ENCODE assay signal across 1 cellular context in the genomic region with DNA sequence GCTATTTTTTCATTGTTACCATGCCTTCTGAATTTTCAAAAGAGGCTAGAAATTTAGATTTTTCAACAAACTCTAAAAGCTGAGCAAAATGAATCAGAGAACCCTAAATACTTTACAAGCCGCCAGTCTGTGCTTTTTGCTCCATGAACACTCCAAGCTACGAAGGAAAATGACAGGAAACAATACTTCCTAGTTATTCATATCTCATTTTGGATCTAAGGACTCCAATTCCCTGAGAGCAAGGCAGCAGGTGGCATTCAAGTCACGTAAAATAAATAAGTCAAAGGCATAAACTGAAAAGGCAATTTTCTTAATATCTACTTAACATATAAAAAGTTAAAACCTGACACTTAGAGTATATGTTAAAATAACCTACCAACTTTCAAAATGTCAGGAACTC.
TF ChIP-seq lines count a peak whose summit lies in the region.

No MANE protein-coding gene starts in this region.

TF ChIP-seq in endothelial cell of umbilical vein, 7 proteins besides CTCF, POLR2A, EP300 and RAD21:
- TF ChIP-seq, protein P1, sequence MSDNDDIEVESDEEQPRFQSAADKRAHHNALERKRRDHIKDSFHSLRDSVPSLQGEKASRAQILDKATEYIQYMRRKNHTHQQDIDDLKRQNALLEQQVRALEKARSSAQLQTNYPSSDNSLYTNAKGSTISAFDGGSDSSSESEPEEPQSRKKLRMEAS (IDR thresholded peaks at IDR 0.05; ENCODE audit: insufficient read depth, insufficient read length) = no peak
- peak; percentile 85 for TF ChIP-seq GATA2 (IDR thresholded peaks at IDR 0.05; ENCODE audit: insufficient read depth, insufficient read length, low read depth, low read length)
